Comparison of ENCODE assay signal across 1 cellular context in the genomic region with DNA sequence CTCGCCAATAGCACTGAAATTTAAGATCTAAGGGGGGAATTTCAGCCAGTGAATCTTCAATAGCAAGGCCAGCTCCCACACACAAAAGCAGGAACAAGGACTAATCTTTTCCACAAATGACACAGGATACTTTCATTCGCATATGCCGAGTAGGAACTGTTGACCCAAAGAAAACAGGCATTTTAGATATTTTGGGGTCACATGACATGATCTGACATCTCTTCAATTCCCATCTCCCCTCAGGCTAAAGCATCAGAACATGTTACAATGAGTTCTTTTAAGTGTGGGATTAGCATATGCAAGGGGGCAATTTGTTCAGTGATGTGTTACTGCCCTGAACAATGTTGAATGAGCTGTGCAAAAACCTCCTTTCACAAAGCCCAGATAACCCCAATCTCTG.
TF ChIP-seq lines count a peak whose summit lies in the region.

No MANE protein-coding gene starts in this region.

TF ChIP-seq in GM23338, 12 proteins besides CTCF, POLR2A, EP300 and RAD21 (continued from another document):
- TF ChIP-seq, protein P1, sequence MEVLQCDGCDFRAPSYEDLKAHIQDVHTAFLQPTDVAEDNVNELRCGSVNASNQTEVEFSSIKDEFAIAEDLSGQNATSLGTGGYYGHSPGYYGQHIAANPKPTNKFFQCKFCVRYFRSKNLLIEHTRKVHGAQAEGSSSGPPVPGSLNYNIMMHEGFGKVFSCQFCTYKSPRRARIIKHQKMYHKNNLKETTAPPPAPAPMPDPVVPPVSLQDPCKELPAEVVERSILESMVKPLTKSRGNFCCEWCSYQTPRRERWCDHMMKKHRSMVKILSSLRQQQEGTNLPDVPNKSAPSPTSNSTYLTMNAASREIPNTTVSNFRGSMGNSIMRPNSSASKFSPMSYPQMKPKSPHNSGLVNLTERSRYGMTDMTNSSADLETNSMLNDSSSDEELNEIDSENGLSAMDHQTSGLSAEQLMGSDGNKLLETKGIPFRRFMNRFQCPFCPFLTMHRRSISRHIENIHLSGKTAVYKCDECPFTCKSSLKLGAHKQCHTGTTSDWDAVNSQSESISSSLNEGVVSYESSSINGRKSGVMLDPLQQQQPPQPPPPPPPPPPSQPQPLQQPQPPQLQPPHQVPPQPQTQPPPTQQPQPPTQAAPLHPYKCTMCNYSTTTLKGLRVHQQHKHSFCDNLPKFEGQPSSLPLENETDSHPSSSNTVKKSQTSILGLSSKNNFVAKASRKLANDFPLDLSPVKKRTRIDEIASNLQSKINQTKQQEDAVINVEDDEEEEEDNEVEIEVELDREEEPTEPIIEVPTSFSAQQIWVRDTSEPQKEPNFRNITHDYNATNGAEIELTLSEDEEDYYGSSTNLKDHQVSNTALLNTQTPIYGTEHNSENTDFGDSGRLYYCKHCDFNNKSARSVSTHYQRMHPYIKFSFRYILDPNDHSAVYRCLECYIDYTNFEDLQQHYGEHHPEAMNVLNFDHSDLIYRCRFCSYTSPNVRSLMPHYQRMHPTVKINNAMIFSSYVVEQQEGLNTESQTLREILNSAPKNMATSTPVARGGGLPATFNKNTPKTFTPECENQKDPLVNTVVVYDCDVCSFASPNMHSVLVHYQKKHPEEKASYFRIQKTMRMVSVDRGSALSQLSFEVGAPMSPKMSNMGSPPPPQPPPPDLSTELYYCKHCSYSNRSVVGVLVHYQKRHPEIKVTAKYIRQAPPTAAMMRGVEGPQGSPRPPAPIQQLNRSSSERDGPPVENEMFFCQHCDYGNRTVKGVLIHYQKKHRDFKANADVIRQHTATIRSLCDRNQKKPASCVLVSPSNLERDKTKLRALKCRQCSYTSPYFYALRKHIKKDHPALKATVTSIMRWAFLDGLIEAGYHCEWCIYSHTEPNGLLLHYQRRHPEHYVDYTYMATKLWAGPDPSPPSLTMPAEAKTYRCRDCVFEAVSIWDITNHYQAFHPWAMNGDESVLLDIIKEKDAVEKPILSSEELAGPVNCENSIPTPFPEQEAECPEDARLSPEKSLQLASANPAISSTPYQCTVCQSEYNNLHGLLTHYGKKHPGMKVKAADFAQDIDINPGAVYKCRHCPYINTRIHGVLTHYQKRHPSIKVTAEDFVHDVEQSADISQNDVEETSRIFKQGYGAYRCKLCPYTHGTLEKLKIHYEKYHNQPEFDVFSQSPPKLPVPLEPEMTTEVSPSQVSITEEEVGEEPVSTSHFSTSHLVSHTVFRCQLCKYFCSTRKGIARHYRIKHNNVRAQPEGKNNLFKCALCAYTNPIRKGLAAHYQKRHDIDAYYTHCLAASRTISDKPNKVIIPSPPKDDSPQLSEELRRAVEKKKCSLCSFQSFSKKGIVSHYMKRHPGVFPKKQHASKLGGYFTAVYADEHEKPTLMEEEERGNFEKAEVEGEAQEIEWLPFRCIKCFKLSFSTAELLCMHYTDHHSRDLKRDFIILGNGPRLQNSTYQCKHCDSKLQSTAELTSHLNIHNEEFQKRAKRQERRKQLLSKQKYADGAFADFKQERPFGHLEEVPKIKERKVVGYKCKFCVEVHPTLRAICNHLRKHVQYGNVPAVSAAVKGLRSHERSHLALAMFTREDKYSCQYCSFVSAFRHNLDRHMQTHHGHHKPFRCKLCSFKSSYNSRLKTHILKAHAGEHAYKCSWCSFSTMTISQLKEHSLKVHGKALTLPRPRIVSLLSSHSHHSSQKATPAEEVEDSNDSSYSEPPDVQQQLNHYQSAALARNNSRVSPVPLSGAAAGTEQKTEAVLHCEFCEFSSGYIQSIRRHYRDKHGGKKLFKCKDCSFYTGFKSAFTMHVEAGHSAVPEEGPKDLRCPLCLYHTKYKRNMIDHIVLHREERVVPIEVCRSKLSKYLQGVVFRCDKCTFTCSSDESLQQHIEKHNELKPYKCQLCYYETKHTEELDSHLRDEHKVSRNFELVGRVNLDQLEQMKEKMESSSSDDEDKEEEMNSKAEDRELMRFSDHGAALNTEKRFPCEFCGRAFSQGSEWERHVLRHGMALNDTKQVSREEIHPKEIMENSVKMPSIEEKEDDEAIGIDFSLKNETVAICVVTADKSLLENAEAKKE (CRISPR knock-in tag; IDR thresholded peaks at IDR 0.05), result no peak
- TF ChIP-seq ZNF114 (CRISPR knock-in tag; IDR thresholded peaks at IDR 0.05) (no peak), POLR2AphosphoS5 (IDR thresholded peaks at IDR 0.05; ENCODE audit: low read depth) (no peak)
- TF ChIP-seq, protein P2, sequence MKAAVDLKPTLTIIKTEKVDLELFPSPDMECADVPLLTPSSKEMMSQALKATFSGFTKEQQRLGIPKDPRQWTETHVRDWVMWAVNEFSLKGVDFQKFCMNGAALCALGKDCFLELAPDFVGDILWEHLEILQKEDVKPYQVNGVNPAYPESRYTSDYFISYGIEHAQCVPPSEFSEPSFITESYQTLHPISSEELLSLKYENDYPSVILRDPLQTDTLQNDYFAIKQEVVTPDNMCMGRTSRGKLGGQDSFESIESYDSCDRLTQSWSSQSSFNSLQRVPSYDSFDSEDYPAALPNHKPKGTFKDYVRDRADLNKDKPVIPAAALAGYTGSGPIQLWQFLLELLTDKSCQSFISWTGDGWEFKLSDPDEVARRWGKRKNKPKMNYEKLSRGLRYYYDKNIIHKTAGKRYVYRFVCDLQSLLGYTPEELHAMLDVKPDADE (IDR thresholded peaks at IDR 0.05), result no peak
TF ChIP-seq in GM23338: peak in this region for 0.
